In genomic region chr21:38401527-38401926, GRCh38 we compare ENCODE assay signal across 2 cellular contexts.
TF ChIP-seq lines count a peak whose summit lies in the region.

No MANE protein-coding gene starts in this region.

TF ChIP-seq in HepG2, 621 proteins besides CTCF, POLR2A, EP300 and RAD21:
- no peak for TF ChIP-seq MEF2D (CRISPR knock-in tag; IDR thresholded peaks at IDR 0.05)
- no peak for TF ChIP-seq ZBTB7A (CRISPR knock-in tag; IDR thresholded peaks at IDR 0.05)
- no peak for TF ChIP-seq ZNF432 (CRISPR knock-in tag; IDR thresholded peaks at IDR 0.05; ENCODE audit: borderline replicate concordance)
- no peak for TF ChIP-seq ZBTB37 (CRISPR knock-in tag; IDR thresholded peaks at IDR 0.05)
- TF ChIP-seq, protein P1, sequence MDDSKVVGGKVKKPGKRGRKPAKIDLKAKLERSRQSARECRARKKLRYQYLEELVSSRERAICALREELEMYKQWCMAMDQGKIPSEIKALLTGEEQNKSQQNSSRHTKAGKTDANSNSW (CRISPR knock-in tag; IDR thresholded peaks at IDR 0.05; ENCODE audit: borderline replicate concordance), result no peak

TF ChIP-seq in endothelial cell of umbilical vein, 7 proteins besides CTCF, POLR2A, EP300 and RAD21:
- TF ChIP-seq POLR2AphosphoS5 (IDR thresholded peaks at IDR 0.05; ENCODE audit: insufficient read depth, low read depth, low read length) (no peak), FOS (IDR thresholded peaks at IDR 0.05; ENCODE audit: borderline replicate concordance, insufficient read depth, low read length) (no peak), JUN (IDR thresholded peaks at IDR 0.05; ENCODE audit: borderline replicate concordance, insufficient read depth, insufficient read length, low read depth) (no peak), GATA2 (IDR thresholded peaks at IDR 0.05; ENCODE audit: insufficient read depth, insufficient read length, low read depth, low read length) (no peak), EZH2 (IDR thresholded peaks at IDR 0.05; ENCODE audit: borderline replicate concordance, low read depth, low read length, severe bottlenecking) (no peak), MYC (IDR thresholded peaks at IDR 0.05; ENCODE audit: low read depth, low read length) (no peak)
- TF ChIP-seq, protein P2, sequence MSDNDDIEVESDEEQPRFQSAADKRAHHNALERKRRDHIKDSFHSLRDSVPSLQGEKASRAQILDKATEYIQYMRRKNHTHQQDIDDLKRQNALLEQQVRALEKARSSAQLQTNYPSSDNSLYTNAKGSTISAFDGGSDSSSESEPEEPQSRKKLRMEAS (IDR thresholded peaks at IDR 0.05; ENCODE audit: insufficient read depth, insufficient read length), result no peak
TF ChIP-seq in endothelial cell of umbilical vein: peak in this region for 0.
